Comparison of ENCODE assay signal across 22 cellular contexts in the genomic region with DNA sequence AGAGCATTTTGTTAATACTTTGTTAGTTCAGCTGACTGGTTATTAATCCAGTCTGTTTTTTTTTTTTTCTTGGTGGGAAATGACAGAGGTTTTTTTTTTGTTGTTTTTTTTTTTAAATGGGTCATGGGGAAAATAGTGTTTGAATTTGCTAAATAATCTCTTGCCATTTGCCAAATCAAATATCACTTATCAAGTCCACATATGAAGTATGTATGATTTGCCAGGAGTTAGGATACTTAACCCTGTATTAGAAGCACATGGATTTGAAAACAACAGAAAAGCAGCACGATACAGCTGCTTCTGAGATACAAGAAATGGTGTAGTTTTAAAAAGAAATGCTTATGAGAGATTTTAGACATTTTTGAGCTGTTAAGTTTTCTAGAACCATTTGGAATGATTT. TPM values are rescaled to one million over a fixed set of nuclear protein-coding genes. Genes with fewer than 3 reads are reported as not detected.
"Had no signal": no experiment of that assay in that cellular context is flagged by ENCODE, and none has a peak within 500 bp of the region (broad histone marks: within the 10 kb centered on the region; RNA-seq: fewer than 3 reads in every experiment).

No MANE protein-coding gene starts in this region.

- H3K36me3 Mint-ChIP-seq: activated naive CD4-positive, alpha-beta T cell treated with anti-CD3 and anti-CD28 coated beads, Interleukin-2, amount 10 ng/mL, durations not matched to agents 7 days and 5 days; activated naive CD8-positive, alpha-beta T cell treated with anti-CD3 and anti-CD28 coated beads for 36 hours had no signal

- H3K4me3 Mint-ChIP-seq: activated CD8-positive, alpha-beta T cell treated with anti-CD3 and anti-CD28 coated beads for 36 hours; activated naive CD4-positive, alpha-beta T cell treated with anti-CD3 and anti-CD28 coated beads, Interleukin-2, amount 10 ng/mL, durations not matched to agents 7 days and 5 days; activated naive CD8-positive, alpha-beta T cell treated with anti-CD3 and anti-CD28 coated beads for 36 hours; activated T-cell treated with anti-CD3 and anti-CD28 coated beads, Interleukin-2, amount 50 U/mL, for 72 hours; T-helper 1 cell treated with Interleukin-12 subunit alpha and Interleukin-12 subunit beta and Interleukin-4 antibody, amounts not matched to agents 30 μg/mL and 1 μg/mL, for 36 hours had no signal

- H3K36me3 ChIP-seq: brain microvascular endothelial cell had no signal

- H3K27ac Mint-ChIP-seq: activated CD8-positive, alpha-beta T cell treated with anti-CD3 and anti-CD28 coated beads for 36 hours; activated naive CD4-positive, alpha-beta T cell treated with anti-CD3 and anti-CD28 coated beads, Interleukin-2, amount 10 ng/mL, durations not matched to agents 7 days and 5 days; activated naive CD8-positive, alpha-beta T cell treated with anti-CD3 and anti-CD28 coated beads for 36 hours; activated T-cell treated with anti-CD3 and anti-CD28 coated beads, Interleukin-2, amount 50 U/mL, for 72 hours; activated T-helper 2 cell treated with anti-CD3 and anti-CD28 coated beads, Interferon-gamma antibody, Interleukin-2, Interleukin-4, amounts not matched to agents 10 μg/mL and 5 μg/mL and 100 μg/mL, durations not matched to agents 14 hours and 24 hours and 36 hours; T-helper 1 cell treated with Interleukin-12 subunit alpha and Interleukin-12 subunit beta and Interleukin-4 antibody, amounts not matched to agents 30 μg/mL and 1 μg/mL, for 36 hours had no signal

- DNase-seq: activated CD4-positive, alpha-beta T cell treated with anti-CD3 and anti-CD28 coated beads for 4 hours; activated CD8-positive, alpha-beta memory T cell treated with anti-CD3 and anti-CD28 coated beads, Interleukin-2, amount 50 U/mL, for 4 hours; activated CD8-positive, alpha-beta T cell treated with anti-CD3 and anti-CD28 coated beads for 36 hours; activated gamma-delta T cell treated with Interleukin-2 at 50 U/mL for 16 hours; activated naive CD4-positive, alpha-beta T cell treated with anti-CD3 and anti-CD28 coated beads, Interleukin-2, amount 10 ng/mL, durations not matched to agents 7 days and 5 days; activated naive CD8-positive, alpha-beta T cell treated with anti-CD3 and anti-CD28 coated beads for 36 hours; activated T-cell treated with anti-CD3 and anti-CD28 coated beads, Interleukin-2, amount 50 U/mL, for 72 hours; brain microvascular endothelial cell; MM.1S; NCI-H1105 treated with DMSO at 0.1 percent for 48 hours; NCI-H1436 treated with DMSO at 0.1 percent for 48 hours; NCI-H187; NCI-H2081 treated with DMSO at 0.1 percent for 48 hours; NCI-H226; NCI-H526 treated with DMSO at 0.1 percent for 48 hours; NCI-H82; PC-9; SHP77 treated with DMSO at 0.1 percent for 48 hours had no signal

- H3K4me3 ChIP-seq: PC-9 had no signal

- H3K9me3 Mint-ChIP-seq: activated CD8-positive, alpha-beta T cell treated with anti-CD3 and anti-CD28 coated beads for 36 hours; activated naive CD4-positive, alpha-beta T cell treated with anti-CD3 and anti-CD28 coated beads, Interleukin-2, amount 10 ng/mL, durations not matched to agents 7 days and 5 days; activated naive CD8-positive, alpha-beta T cell treated with anti-CD3 and anti-CD28 coated beads for 36 hours; activated T-cell treated with anti-CD3 and anti-CD28 coated beads, Interleukin-2, amount 50 U/mL, for 72 hours; activated T-helper 2 cell treated with anti-CD3 and anti-CD28 coated beads, Interferon-gamma antibody, Interleukin-2, Interleukin-4, amounts not matched to agents 10 μg/mL and 5 μg/mL and 100 μg/mL, durations not matched to agents 14 hours and 24 hours and 36 hours; T-helper 1 cell treated with Interleukin-12 subunit alpha and Interleukin-12 subunit beta and Interleukin-4 antibody, amounts not matched to agents 30 μg/mL and 1 μg/mL, for 36 hours had no signal

- H3K27me3 ChIP-seq: brain microvascular endothelial cell had no signal

- H3K4me1 Mint-ChIP-seq: activated naive CD4-positive, alpha-beta T cell treated with anti-CD3 and anti-CD28 coated beads, Interleukin-2, amount 10 ng/mL, durations not matched to agents 7 days and 5 days; activated naive CD8-positive, alpha-beta T cell treated with anti-CD3 and anti-CD28 coated beads for 36 hours had no signal

- H3K27ac ChIP-seq: brain microvascular endothelial cell, PC-9 had no signal

RNA-seq across cellular contexts. Expression of a gene that starts 21.6 kb away (rescaled TPM):
- total RNA-seq: NCI-H460, PC-9, SK-MEL-5 had no signal

RNA-seq across cellular contexts. Expression of a gene that starts 53.7 kb away (rescaled TPM):
- total RNA-seq: NCI-H460, PC-9, SK-MEL-5 had no signal

RNA-seq across cellular contexts. Expression of a gene that starts 59.9 kb away (rescaled TPM):
- total RNA-seq: activated CD8-positive, alpha-beta T cell treated with anti-CD3 and anti-CD28 coated beads for 36 hours; activated naive CD8-positive, alpha-beta T cell treated with anti-CD3 and anti-CD28 coated beads for 36 hours; NCI-H460; SK-MEL-5 had no signal
